Comparison of ENCODE assay signal across 8 cellular contexts in genomic region chr6:33391278-33392167, GRCh38. TPM values are rescaled to one million over a fixed set of nuclear protein-coding genes. Genes with fewer than 3 reads are reported as not detected.
DNase-seq lines count a peak whose midpoint lies in the region; ATAC-seq, FAIRE-seq and TF ChIP-seq lines count a peak whose summit lies in the region.

Gene KIFC1, plus strand, starts transcription at chr6:33391823. Its CDS starts 163 bp downstream, at chr6:33391986.

- peak; percentile 83 for FAIRE-seq in keratinocyte (lab: Jason Lieb, UNC)

- DNase-seq in AG20443 (ENCODE audit: low spot score) (peak; percentile 97), NCI-H446 treated with DMSO at 0.1 percent for 48 hours (lab: John Stamatoyannopoulos, UW) (peak; percentile 99), cerebellum (ENCODE audit: low spot score) (peak; percentile 99), keratinocyte (ENCODE audit: low read depth, low spot score) (peak; percentile 98)
- DNase-seq in activated CD4-positive, CD25-positive, alpha-beta regulatory T cell treated with anti-CD3 and anti-CD28 coated beads, Interleukin-2, amount 50 U/mL, for 72 hours: peak; percentile 100
- peak; percentile 99 for DNase-seq in stimulated activated CD4-positive, alpha-beta T cell treated with anti-CD3 and anti-CD28 coated beads, Interleukin-15, amount 100 ng/mL, for 24 hours

- H3K27ac ChIP-seq in keratinocyte (ENCODE audit: control insufficient read depth, insufficient read depth, low read length): peak within 1 kb of the TSS; percentile 94

- peak within 1 kb of the TSS; percentile 50 to 94 (median 84) for H3K4me3 ChIP-seq in keratinocyte (ENCODE audit: control insufficient read depth in 2 of 3, extremely low read depth in 1 of 3, insufficient read depth in 2 of 3, low read depth in 1 of 3, low read length in 3 of 3)

- H3K4me1 ChIP-seq in keratinocyte (ENCODE audit: control insufficient read depth, extremely low read depth, insufficient read depth, low read length): peaks cover 30% of the 10 kb centered on the region

- dilution Hi-C loops in keratinocyte (cut with MboI; ENCODE audit: extremely low pct_ligation_motif_present, low sequenced_read_pairs): no loop called here

- no peaks in the 10 kb centered on the region for H3K9me3 ChIP-seq in keratinocyte (ENCODE audit: control insufficient read depth, low read depth, low read length)

- ATAC-seq in GM19025 (IDR thresholded peaks at IDR 0.05; ENCODE audit: low read depth, unreplicated experiment) (peak; percentile 87), HG03354 (IDR thresholded peaks at IDR 0.05; ENCODE audit: poor library complexity, severe bottlenecking, unreplicated experiment) (peak; percentile 89)

- TF ChIP-seq CTCF in keratinocyte (optimal IDR thresholded peaks at IDR 0.05 in 1 of 3, IDR thresholded peaks at IDR 0.05 in 1 of 3, conservative IDR thresholded peaks at IDR 0.05 in 1 of 3; ENCODE audit: extremely low read depth in 1 of 3, insufficient read depth in 2 of 3, low read length in 3 of 3): peak; percentile 98 to 99 (median 98)

- H3K4me2 ChIP-seq in keratinocyte (ENCODE audit: control insufficient read depth, extremely low read depth, insufficient read depth, low read depth, low read length): peak within 1 kb of the TSS; percentile 78

- peak within 1 kb of the TSS; percentile 75 for H3K9ac ChIP-seq in keratinocyte (ENCODE audit: control insufficient read depth, extremely low read depth, insufficient read depth, low read length)

- peak within 1 kb of the TSS; percentile 92 for H2AFZ ChIP-seq in keratinocyte (ENCODE audit: control insufficient read depth, low read length)

- H3K27me3 ChIP-seq in keratinocyte (ENCODE audit: control insufficient read depth, extremely low read depth, insufficient read depth, low read length): no peaks in the 10 kb centered on the region

- H3K36me3 ChIP-seq in keratinocyte (ENCODE audit: control insufficient read depth in 2 of 2, extremely low read depth in 1 of 2, insufficient read depth in 2 of 2, low read length in 2 of 2): peaks cover 0 to 3% of the 10 kb centered on the region in 2 experiments

- H4K20me1 ChIP-seq in keratinocyte (ENCODE audit: control insufficient read depth, extremely low read depth, insufficient read depth, low read length): no peaks in the 10 kb centered on the region

- H3K9me1 ChIP-seq in keratinocyte (ENCODE audit: control insufficient read depth, extremely low read depth, insufficient read depth, low read length): no peaks in the 10 kb centered on the region

- peaks cover 47% of the 10 kb centered on the region for H3K79me2 ChIP-seq in keratinocyte (ENCODE audit: control insufficient read depth, insufficient read depth, low read length)

RNA-seq across cellular contexts. Expression of gene KIFC1, which starts in this region (rescaled TPM):
- 12.3 TPM for total RNA-seq in cerebellum
- polyA plus RNA-seq in keratinocyte: 5.7 to 20.0 TPM (median 17.3 TPM) in 3 replicates
- 0.61 TPM for polyA plus RNA-seq in keratinocyte (2011; ENCODE audit: low read depth)
- 3.5 and 5.2 TPM in 2 replicates for polyA plus RNA-seq in keratinocyte (2011; cell fraction: cytosol; rRNA removed)
- 6.6 and 7.9 TPM in 2 replicates for polyA plus RNA-seq in keratinocyte (2011; cell fraction: nucleus; rRNA removed)
- 0.31 and 16.9 TPM in 2 replicates for polyA plus RNA-seq in keratinocyte (2012; ENCODE audit: low replicate concordance)
- polyA minus RNA-seq in keratinocyte: 5.1 to 15.2 TPM (median 13.9 TPM) in 3 replicates
- polyA minus RNA-seq in keratinocyte (2011; cell fraction: cytosol; rRNA and poly(A)+ RNA removed): 5.8 TPM
- 4.7 and 5.0 TPM in 2 replicates for polyA minus RNA-seq in keratinocyte (2011; cell fraction: nucleus; rRNA and poly(A)+ RNA removed)

Comparison
In these comparisons a context has a peak if more than half of its experiments do, and no peak if none do; other contexts are left out.
1. Peak in every context shown above with its lines: DNase-seq, ATAC-seq, H3K4me3 ChIP-seq and H3K27ac ChIP-seq.